Comparison of ENCODE assay signal across 14 cellular contexts in the genomic region with DNA sequence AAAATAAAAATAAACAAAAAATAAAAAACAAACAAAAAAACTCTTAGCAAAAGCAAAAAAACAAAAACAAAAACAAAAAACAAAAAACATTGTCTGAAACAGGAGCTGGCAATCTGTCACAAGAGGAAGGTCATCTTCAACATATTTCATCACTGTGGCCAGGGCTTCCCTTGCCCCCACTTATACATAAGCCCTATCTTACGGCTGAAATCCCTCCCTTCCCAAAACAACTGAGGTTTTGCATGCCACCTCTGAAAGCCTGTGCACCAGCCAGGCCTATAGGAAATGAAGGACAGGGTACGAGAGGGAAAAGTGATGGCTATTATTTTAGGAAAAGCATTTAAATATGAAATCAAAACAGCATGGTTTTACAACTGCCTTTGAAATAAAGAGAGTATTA. TPM values are rescaled to one million over a fixed set of nuclear protein-coding genes. Genes with fewer than 3 reads are reported as not detected.
A peak's percentile ranks its signal among the peaks of the same experiment; 100 is the strongest.
DNase-seq lines count a peak whose midpoint lies in the region; ATAC-seq, FAIRE-seq and TF ChIP-seq lines count a peak whose summit lies in the region.
"Had no signal": no experiment of that assay in that cellular context is flagged by ENCODE, and none has a peak within 500 bp of the region (broad histone marks: within the 10 kb centered on the region; RNA-seq: fewer than 3 reads in every experiment).

No MANE protein-coding gene starts in this region.

- no peaks in the 10 kb centered on the region for H3K27me3 Mint-ChIP-seq in mesothelial cell of epicardium (ENCODE audit: low read depth)
- H3K27me3 Mint-ChIP-seq: CD4-positive, CD25-positive, alpha-beta regulatory T cell; IgD-negative memory B cell had no signal

- H3K9me3 ChIP-seq in A549 = no peaks in the 10 kb centered on the region
- no peaks in the 10 kb centered on the region for H3K9me3 ChIP-seq in kidney (ENCODE audit: control insufficient read depth in 1 of 2, low read length in 2 of 2)
- no peaks in the 10 kb centered on the region for H3K9me3 ChIP-seq in upper lobe of right lung
- H3K9me3 ChIP-seq: BLaER1 treated with 17β-estradiol and CSF1 and Interleukin-3, amounts not matched to agents 10 nM and 100 nM had no signal

- H3K4me2 ChIP-seq in A549 = peak overlapping the region; percentile 70; the same call in 2 of the 3 replicates

- peak overlapping the region in 1 of 2 donors; percentile 36 for H3K9ac ChIP-seq in kidney (ENCODE audit: low read length in 2 of 2)
- H3K9ac ChIP-seq: BLaER1 treated with 17β-estradiol and CSF1 and Interleukin-3, amounts not matched to agents 10 nM and 100 nM had no signal

- intact Hi-C loops in kidney (cut with DNase I) = no loop called here
- intact Hi-C loops in upper lobe of right lung (cut with DNase I) = no loop called here

- H3K27me3 ChIP-seq in upper lobe of right lung = no peaks in the 10 kb centered on the region
- H3K27me3 ChIP-seq: BLaER1 treated with 17β-estradiol and CSF1 and Interleukin-3, amounts not matched to agents 10 nM and 100 nM had no signal

- TF ChIP-seq EP300 in A549 (IDR thresholded peaks at IDR 0.05) = no peak

- H3K27ac ChIP-seq in A549 = peak overlapping the region in 1 of 2 experiments; percentile 42; a peak in 1 of 6 replicates
- peak overlapping the region; percentile 18 to 74 for H3K27ac ChIP-seq in kidney (ENCODE audit: low read depth in 2 of 2, low read length in 2 of 2)
- H3K27ac ChIP-seq in upper lobe of right lung = peak overlapping the region; percentile 9

- H3K9me3 Mint-ChIP-seq in mesothelial cell of epicardium = no peaks in the 10 kb centered on the region
- H3K9me3 Mint-ChIP-seq: CD4-positive, CD25-positive, alpha-beta regulatory T cell; IgD-negative memory B cell had no signal

- no peak for TF ChIP-seq RAD21 in A549 (conservative IDR thresholded peaks at IDR 0.05 in 1 of 2, IDR thresholded peaks at IDR 0.05 in 1 of 2)

- H3K4me3 ChIP-seq in A549 (no peak overlapping the region), kidney (ENCODE audit: low read length in 2 of 2) (no peak overlapping the region), upper lobe of right lung (no peak overlapping the region)
- H3K4me3 ChIP-seq: BLaER1 treated with 17β-estradiol and CSF1 and Interleukin-3, amounts not matched to agents 10 nM and 100 nM had no signal

- H3K36me3 ChIP-seq in kidney (ENCODE audit: control insufficient read depth in 1 of 2, insufficient read depth in 2 of 2, low read length in 2 of 2) (no peaks in the 10 kb centered on the region), upper lobe of right lung (peaks cover 4% of the 10 kb centered on the region)

- ATAC-seq in A549 = no peak
- no peak for ATAC-seq in upper lobe of right lung
- no peak for ATAC-seq in HG02981 (IDR thresholded peaks at IDR 0.05; ENCODE audit: unreplicated experiment)

- no peak for TF ChIP-seq POLR2A in A549 (IDR thresholded peaks at IDR 0.05; ENCODE audit: low read length)

- FAIRE-seq in A549 (lab: Jason Lieb, UNC) (no peak), kidney (lab: Jason Lieb, UNC) (no peak)

- no peak overlapping the region for H3K27ac Mint-ChIP-seq in mesothelial cell of epicardium

- TF ChIP-seq CTCF in A549 (IDR thresholded peaks at IDR 0.05) = no peak
- TF ChIP-seq CTCF in kidney (IDR thresholded peaks at IDR 0.05; ENCODE audit: borderline replicate concordance, extremely low read depth, insufficient read depth) = no peak
- no peak for TF ChIP-seq CTCF in upper lobe of right lung (IDR thresholded peaks at IDR 0.05)
- no peak for TF ChIP-seq CTCF in mesothelial cell of epicardium (IDR thresholded peaks at IDR 0.05; ENCODE audit: unreplicated experiment)

- POLR2A ChIA-PET in A549 (lab: Yijun Ruan, JAX) = interaction anchor here (0.6 kb wide), 1 partner anchor 65 kb away, joined by 3 read pairs; no protein-coding TSS in a partner anchor

- CTCF ChIA-PET in A549 (lab: Yijun Ruan, JAX) = no interaction called here

- peaks cover 6% of the 10 kb centered on the region for H3K36me3 Mint-ChIP-seq in mesothelial cell of epicardium

- H3K4me3 Mint-ChIP-seq in mesothelial cell of epicardium = no peak overlapping the region
- H3K4me3 Mint-ChIP-seq: CD4-positive, CD25-positive, alpha-beta regulatory T cell had no signal

- WGBS in A549 (ENCODE audit: missing lambda C conversion rate) = 82% methylated on average over 2 of the region's 2 CpGs

- H3K4me1 Mint-ChIP-seq in mesothelial cell of epicardium = no peaks in the 10 kb centered on the region

- H3K4me1 ChIP-seq in A549 (peaks cover 33% of the 10 kb centered on the region), kidney (ENCODE audit: control insufficient read depth in 1 of 2, insufficient read depth in 1 of 2, low read depth in 1 of 2, low read length in 2 of 2) (peaks cover 20 to 43% of the 10 kb centered on the region in 2 donors), upper lobe of right lung (peaks cover 27% of the 10 kb centered on the region)

- DNase-seq in A549 (ENCODE audit: low read depth in 1 of 2, low spot score in 1 of 2) (no peak), MV-4-11 (lab: John Stamatoyannopoulos, UW) (peak; percentile 6), kidney (no peak), upper lobe of right lung (no peak), T-helper 1 cell (no peak), mesothelial cell of epicardium (ENCODE audit: low spot score in 2 of 2, unreplicated experiment in 2 of 2) (no peak)
- DNase-seq: 8988T; ACHN; CD4-positive, CD25-positive, alpha-beta regulatory T cell; DMS 273 treated with DMSO at 0.1 percent for 48 hours; HCEC 1CT had no signal

TF ChIP-seq in A549, 52 proteins besides CTCF, POLR2A, EP300 and RAD21:
- TF ChIP-seq RFX5 (IDR thresholded peaks at IDR 0.05) (no peak), KDM5A (IDR thresholded peaks at IDR 0.05) (no peak), CEBPB (IDR thresholded peaks at IDR 0.05) (no peak), HOXB5 (CRISPR knock-in tag; IDR thresholded peaks at IDR 0.05) (no peak), PHF8 (IDR thresholded peaks at IDR 0.05; ENCODE audit: borderline replicate concordance, low read depth) (no peak), RARB (CRISPR knock-in tag; IDR thresholded peaks at IDR 0.05) (no peak), HOXB13 (CRISPR knock-in tag; IDR thresholded peaks at IDR 0.05; ENCODE audit: low read depth) (no peak), NR3C1 (IDR thresholded peaks at IDR 0.05) (no peak)
- TF ChIP-seq, protein P1, sequence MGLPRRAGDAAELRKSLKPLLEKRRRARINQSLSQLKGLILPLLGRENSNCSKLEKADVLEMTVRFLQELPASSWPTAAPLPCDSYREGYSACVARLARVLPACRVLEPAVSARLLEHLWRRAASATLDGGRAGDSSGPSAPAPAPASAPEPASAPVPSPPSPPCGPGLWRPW (IDR thresholded peaks at IDR 0.05) = no peak
- TF ChIP-seq, protein P2, sequence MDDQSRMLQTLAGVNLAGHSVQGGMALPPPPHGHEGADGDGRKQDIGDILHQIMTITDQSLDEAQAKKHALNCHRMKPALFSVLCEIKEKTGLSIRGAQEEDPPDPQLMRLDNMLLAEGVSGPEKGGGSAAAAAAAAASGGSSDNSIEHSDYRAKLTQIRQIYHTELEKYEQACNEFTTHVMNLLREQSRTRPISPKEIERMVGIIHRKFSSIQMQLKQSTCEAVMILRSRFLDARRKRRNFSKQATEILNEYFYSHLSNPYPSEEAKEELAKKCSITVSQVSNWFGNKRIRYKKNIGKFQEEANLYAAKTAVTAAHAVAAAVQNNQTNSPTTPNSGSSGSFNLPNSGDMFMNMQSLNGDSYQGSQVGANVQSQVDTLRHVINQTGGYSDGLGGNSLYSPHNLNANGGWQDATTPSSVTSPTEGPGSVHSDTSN (IDR thresholded peaks at IDR 0.05) = no peak
- TF ChIP-seq, protein P3, sequence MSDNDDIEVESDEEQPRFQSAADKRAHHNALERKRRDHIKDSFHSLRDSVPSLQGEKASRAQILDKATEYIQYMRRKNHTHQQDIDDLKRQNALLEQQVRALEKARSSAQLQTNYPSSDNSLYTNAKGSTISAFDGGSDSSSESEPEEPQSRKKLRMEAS (IDR thresholded peaks at IDR 0.05) = no peak
- TF ChIP-seq, protein P4, sequence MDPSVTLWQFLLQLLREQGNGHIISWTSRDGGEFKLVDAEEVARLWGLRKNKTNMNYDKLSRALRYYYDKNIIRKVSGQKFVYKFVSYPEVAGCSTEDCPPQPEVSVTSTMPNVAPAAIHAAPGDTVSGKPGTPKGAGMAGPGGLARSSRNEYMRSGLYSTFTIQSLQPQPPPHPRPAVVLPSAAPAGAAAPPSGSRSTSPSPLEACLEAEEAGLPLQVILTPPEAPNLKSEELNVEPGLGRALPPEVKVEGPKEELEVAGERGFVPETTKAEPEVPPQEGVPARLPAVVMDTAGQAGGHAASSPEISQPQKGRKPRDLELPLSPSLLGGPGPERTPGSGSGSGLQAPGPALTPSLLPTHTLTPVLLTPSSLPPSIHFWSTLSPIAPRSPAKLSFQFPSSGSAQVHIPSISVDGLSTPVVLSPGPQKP (IDR thresholded peaks at IDR 0.05; ENCODE audit: low read depth, low read length) = no peak

RNA-seq across cellular contexts. Expression of a gene that starts 10.8 kb away (rescaled TPM):
- polyA plus RNA-seq in A549 (2011; rRNA removed) (26.5 and 29.8 TPM in 2 replicates), A549 (2017; fragmentation: RNase III; extraction: RNeasy Plus Mini Kit Qiagen cat#74134 plus additional on column Dnase treatment) (13.8 to 14.3 TPM (median 14.1 TPM) in 3 replicates), kidney (ENCODE audit: insufficient read depth, low read depth, low replicate concordance) (9.3 TPM)
- 8.4 and 10.4 TPM in 2 replicates for polyA plus RNA-seq in A549 (2012; cell fraction: cytosol; rRNA removed)
- 5.7 and 8.2 TPM in 2 replicates for polyA plus RNA-seq in A549 (2012; cell fraction: nucleus; rRNA removed)
- 20.7 and 22.9 TPM in 2 replicates for polyA minus RNA-seq in A549 (2011; rRNA and poly(A)+ RNA removed)
- total RNA-seq in kidney (52.8 TPM), upper lobe of right lung (41.3 TPM), mesothelial cell of epicardium (22.9 to 23.8 TPM (median 23.6 TPM) in 3 replicates)
